8 cellular contexts compared by ENCODE assay signal in genomic region chr7:106598663-106599342, GRCh38.
DNase-seq lines count a peak whose midpoint lies in the region; ATAC-seq and TF ChIP-seq lines count a peak whose summit lies in the region.

No MANE protein-coding gene starts in this region.

- ATAC-seq in CD4-positive, alpha-beta T cell (ENCODE audit: poor library complexity): peak; percentile 100
- ATAC-seq in GM19468 (IDR thresholded peaks at IDR 0.05; ENCODE audit: extremely low read depth, unreplicated experiment) (peak; percentile 94), HG03571 (IDR thresholded peaks at IDR 0.05; ENCODE audit: unreplicated experiment) (peak; percentile 93), naive B cell (ENCODE audit: low read depth in 2 of 2) (peak; percentile 100)

- DNase-seq in CD4-positive, alpha-beta T cell: peak; percentile 30 to 67 (median 46)
- DNase-seq in NOMO-1 (lab: John Stamatoyannopoulos, UW; ENCODE audit: unreplicated experiment in 2 of 2) (peak; percentile 4 to 58), erythroblast (lab: John Stamatoyannopoulos, UW) (peak; percentile 85 to 90), naive B cell (peak; percentile 72)
- DNase-seq in activated CD8-positive, alpha-beta memory T cell treated with anti-CD3 and anti-CD28 coated beads, Interleukin-2, amount 50 U/mL, for 24 hours (ENCODE audit: extremely low read depth): peak; percentile 47
- peak; percentile 63 for DNase-seq in stimulated activated naive CD4-positive, alpha-beta T cell treated with Interleukin-2 at 50 U/mL for 16 hours (lab: John Stamatoyannopoulos, UW)

- peaks cover 8% of the 10 kb centered on the region for H3K4me1 Mint-ChIP-seq in CD4-positive, alpha-beta T cell (ENCODE audit: low read depth)
- H3K4me1 Mint-ChIP-seq in naive B cell: peaks cover 0 to 4% (median 0%) of the 10 kb centered on the region in 3 donors

- H3K27me3 ChIP-seq in CD4-positive, alpha-beta T cell (ENCODE audit: control insufficient read depth, insufficient read depth, low read length): no peaks in the 10 kb centered on the region

- peak overlapping the region; percentile 42 for H3K4me3 Mint-ChIP-seq in CD4-positive, alpha-beta T cell
- peak overlapping the region in 2 of 8 donors; percentile 21 to 64 for H3K4me3 Mint-ChIP-seq in naive B cell

- peaks cover 5% of the 10 kb centered on the region for H3K27me3 Mint-ChIP-seq in CD4-positive, alpha-beta T cell
- peaks cover 0 to 8% (median 4%) of the 10 kb centered on the region in 3 donors for H3K27me3 Mint-ChIP-seq in naive B cell

- no peaks in the 10 kb centered on the region for H3K36me3 Mint-ChIP-seq in CD4-positive, alpha-beta T cell (ENCODE audit: low read depth)
- H3K36me3 Mint-ChIP-seq in naive B cell: no peaks in the 10 kb centered on the region

- no peak overlapping the region for H3K27ac ChIP-seq in CD4-positive, alpha-beta T cell (ENCODE audit: low read depth, low read length)

- no peak for TF ChIP-seq POLR2A in erythroblast (IDR thresholded peaks at IDR 0.05; ENCODE audit: low read length)

- H3K9me3 ChIP-seq in CD4-positive, alpha-beta T cell (ENCODE audit: control insufficient read depth, low read length): no peaks in the 10 kb centered on the region

- peak overlapping the region; percentile 59 for H3K27ac Mint-ChIP-seq in CD4-positive, alpha-beta T cell
- peak overlapping the region in 3 of 6 donors; percentile 26 to 77 (median 33) for H3K27ac Mint-ChIP-seq in naive B cell

- POLR2A ChIA-PET in CD4-positive, alpha-beta T cell (lab: Charles Lee): interaction anchor here (0.6 to 1.8 kb wide), 9 partner anchors 10 to 570 kb away, joined by 3 to 7 read pairs (median 3); partner anchors contain the start of genes CCDC71L, HBP1 and NAMPT

- intact Hi-C loops in CD4-positive, alpha-beta T cell (cut with DNase I, micrococcal nuclease): loop anchor here (2.0 to 10.0 kb wide), 2 partner anchors 62 to 314 kb away; partner anchors contain the start of genes CCDC71L (in 1 of the 2) and NAMPT (in 1 of the 2)

- CTCF ChIA-PET in CD4-positive, alpha-beta T cell (lab: Charles Lee): interaction anchor here (1.9 kb wide), 1 partner anchor 138 kb away, joined by 7 read pairs; no protein-coding TSS in a partner anchor

- no peak for TF ChIP-seq CTCF in CD4-positive, alpha-beta T cell (IDR thresholded peaks at IDR 0.05)

- H3K9me3 Mint-ChIP-seq in CD4-positive, alpha-beta T cell: no peaks in the 10 kb centered on the region
- H3K9me3 Mint-ChIP-seq in naive B cell: no peaks in the 10 kb centered on the region

Comparison
In these comparisons a context has a peak if more than half of its experiments do, and no peak if none do; other contexts are left out.
1. DNase-seq: peak in every context shown above with its lines; median percentile 88 in erythroblast; 72 in naive B cell; 63 in stimulated activated naive CD4-positive, alpha-beta T cell treated with Interleukin-2 at 50 U/mL for 16 hours; 47 in activated CD8-positive, alpha-beta memory T cell treated with anti-CD3 and anti-CD28 coated beads, Interleukin-2, amount 50 U/mL, for 24 hours; 46 in CD4-positive, alpha-beta T cell; 31 in NOMO-1.